1 cellular context compared by ENCODE assay signal in genomic region chr17:72386619-72387237, GRCh38.
TF ChIP-seq lines count a peak whose summit lies in the region.

No MANE protein-coding gene starts in this region.

TF ChIP-seq in HepG2, 621 proteins besides CTCF, POLR2A, EP300 and RAD21 (continued from another document):
- TF ChIP-seq ZNF781 (CRISPR knock-in tag; IDR thresholded peaks at IDR 0.05; ENCODE audit: borderline replicate concordance, not compliant biosample characterization) (peak; percentile 48), ZMYM4 (CRISPR knock-in tag; IDR thresholded peaks at IDR 0.05) (peak; percentile 85; the same call in 1 of the 2 replicates), KDM2A (CRISPR knock-in tag; IDR thresholded peaks at IDR 0.05; ENCODE audit: borderline replicate concordance, low read depth) (no peak), YEATS2 (CRISPR knock-in tag; IDR thresholded peaks at IDR 0.05; ENCODE audit: borderline replicate concordance) (no peak), CENPT (CRISPR knock-in tag; IDR thresholded peaks at IDR 0.05; ENCODE audit: low read depth) (no peak), MLXIP (CRISPR knock-in tag; IDR thresholded peaks at IDR 0.05; ENCODE audit: borderline replicate concordance) (0 out of 2 replicates have a peak, but pooled peaks have one; percentile 68), DZIP1 (CRISPR knock-in tag; IDR thresholded peaks at IDR 0.05) (no peak), ZNF878 (CRISPR knock-in tag; IDR thresholded peaks at IDR 0.05) (peak; percentile 93), SNAI1 (CRISPR knock-in tag; IDR thresholded peaks at IDR 0.05; ENCODE audit: borderline replicate concordance) (no peak), ZNF724P (CRISPR knock-in tag; IDR thresholded peaks at IDR 0.05; ENCODE audit: borderline replicate concordance) (0 out of 2 replicates have a peak, but pooled peaks have one; percentile 47), PITX1 (CRISPR knock-in tag; IDR thresholded peaks at IDR 0.05) (peak; percentile 46; the same call in 1 of the 2 replicates), TSC22D2 (CRISPR knock-in tag; IDR thresholded peaks at IDR 0.05; ENCODE audit: borderline replicate concordance) (no peak), AHDC1 (CRISPR knock-in tag; IDR thresholded peaks at IDR 0.05; ENCODE audit: borderline replicate concordance) (peak; percentile 60)
